Comparison of ENCODE assay signal across 14 cellular contexts in the genomic region with DNA sequence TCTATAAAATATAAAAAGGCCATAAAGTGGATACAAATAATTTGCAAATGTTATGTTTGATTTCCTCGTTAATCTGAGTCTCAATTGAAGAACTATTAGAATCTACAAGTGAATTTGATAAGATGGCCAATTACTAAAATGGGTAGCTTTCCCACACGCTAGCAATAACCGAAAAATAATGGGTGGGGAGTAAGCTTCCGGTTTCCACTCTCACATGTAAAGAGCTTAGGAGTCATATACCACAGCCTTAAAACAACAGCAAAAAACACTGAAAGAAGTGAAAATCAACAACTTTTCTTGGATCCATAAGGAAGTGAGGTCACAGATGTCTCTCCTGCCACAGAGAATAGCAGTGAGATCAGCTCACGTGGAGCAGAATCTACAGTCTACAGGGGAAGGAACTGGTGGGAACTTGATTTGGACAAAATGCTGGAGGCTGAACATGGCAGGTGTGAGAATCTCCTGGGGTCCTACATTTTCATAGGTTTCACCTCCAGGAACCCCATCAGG. TPM values are rescaled to one million over a fixed set of nuclear protein-coding genes. Genes with fewer than 3 reads are reported as not detected.
DNase-seq lines count a peak whose midpoint lies in the region; ATAC-seq and TF ChIP-seq lines count a peak whose summit lies in the region.
"Had no signal": no experiment of that assay in that cellular context is flagged by ENCODE, and none has a peak within 500 bp of the region (broad histone marks: within the 10 kb centered on the region; RNA-seq: fewer than 3 reads in every experiment).

No MANE protein-coding gene starts in this region.

- peaks cover 19% of the 10 kb centered on the region for H3K9me3 Mint-ChIP-seq in activated T-cell treated with anti-CD3 and anti-CD28 coated beads, Interleukin-2, amount 50 U/mL, for 24 hours
- H3K9me3 Mint-ChIP-seq in central memory CD8-positive, alpha-beta T cell, result no peaks in the 10 kb centered on the region

- H2AFZ ChIP-seq in OCI-LY1 (ENCODE audit: low read length), result no peak overlapping the region
- H2AFZ ChIP-seq: GM23248 had no signal

- no peaks in the 10 kb centered on the region for H3K27me3 Mint-ChIP-seq in activated T-cell treated with anti-CD3 and anti-CD28 coated beads, Interleukin-2, amount 50 U/mL, for 24 hours
- no peaks in the 10 kb centered on the region for H3K27me3 Mint-ChIP-seq in central memory CD8-positive, alpha-beta T cell
- H3K27me3 Mint-ChIP-seq: brain had no signal

- H3K9me3 ChIP-seq in OCI-LY1 (ENCODE audit: low read length) (no peaks in the 10 kb centered on the region), gastrocnemius medialis (no peaks in the 10 kb centered on the region)

- no peak for DNase-seq in activated T-cell treated with anti-CD3 and anti-CD28 coated beads, Interleukin-2, amount 50 U/mL, for 24 hours
- no peak for DNase-seq in activated T-cell treated with anti-CD3 and anti-CD28 coated beads, Interleukin-2, amount 50 U/mL, for 1 hour
- no peak for DNase-seq in central memory CD8-positive, alpha-beta T cell (ENCODE audit: low spot score in 2 of 2)
- DNase-seq in gastrocnemius medialis (no peak), mesendoderm (no peak)
- no peak for DNase-seq in activated effector memory CD4-positive, alpha-beta T cell treated with anti-CD3 and anti-CD28 coated beads, Interleukin-2, amount 50 U/mL, for 16 hours
- DNase-seq: DMS79, GM23248, head of caudate nucleus, PC-3, posterior cingulate gyrus had no signal

- H3K79me2 ChIP-seq in OCI-LY1 (ENCODE audit: insufficient read depth, low read length) (no peaks in the 10 kb centered on the region), mesendoderm (ENCODE audit: control insufficient read depth, insufficient read depth, low read length) (peaks cover 7% of the 10 kb centered on the region)

- peaks cover 49% of the 10 kb centered on the region for H3K4me1 Mint-ChIP-seq in activated T-cell treated with anti-CD3 and anti-CD28 coated beads, Interleukin-2, amount 50 U/mL, for 24 hours (ENCODE audit: low read depth)
- H3K4me1 Mint-ChIP-seq in central memory CD8-positive, alpha-beta T cell, result peaks cover 30% of the 10 kb centered on the region

- H2BK5ac ChIP-seq in mesendoderm (ENCODE audit: low read length), result no peak overlapping the region

- H3K4me2 ChIP-seq in OCI-LY1 (ENCODE audit: low read length), result peak overlapping the region; percentile 74
- no peak overlapping the region for H3K4me2 ChIP-seq in mesendoderm (ENCODE audit: low read length)

- no peaks in the 10 kb centered on the region for H3K9me2 ChIP-seq in OCI-LY1 (ENCODE audit: low read depth, low read length)

- H3K27me3 ChIP-seq in OCI-LY1 (ENCODE audit: insufficient read depth, low read length) (no peaks in the 10 kb centered on the region), gastrocnemius medialis (no peaks in the 10 kb centered on the region), mesendoderm (ENCODE audit: insufficient read depth, low read length, poor library complexity) (no peaks in the 10 kb centered on the region)

- H3F3A ChIP-seq in OCI-LY1 (ENCODE audit: insufficient read depth, low read length), result no peaks in the 10 kb centered on the region; the same call in 1 of the 2 replicates

- H3K9ac ChIP-seq in OCI-LY1 (ENCODE audit: low read length), result peak overlapping the region; percentile 44; the same call in 1 of the 2 replicates
- H3K9ac ChIP-seq in mesendoderm (ENCODE audit: low read length), result no peak overlapping the region
- H3K9ac ChIP-seq: GM23248 had no signal

- peaks cover 26% of the 10 kb centered on the region for H3K4me1 ChIP-seq in OCI-LY1 (ENCODE audit: insufficient read depth, low read length, severe bottlenecking)
- peaks cover 14 to 21% of the 10 kb centered on the region in 2 donors for H3K4me1 ChIP-seq in gastrocnemius medialis
- peaks cover 4% of the 10 kb centered on the region for H3K4me1 ChIP-seq in mesendoderm (ENCODE audit: control insufficient read depth, low read depth, low read length)

- no peaks in the 10 kb centered on the region for H4K20me1 ChIP-seq in OCI-LY1 (ENCODE audit: insufficient read depth, low read length)

- intact Hi-C loops in gastrocnemius medialis (cut with DNase I; ENCODE audit: low total_unique reads), result no loop called here

- no peak overlapping the region for H2BK15ac ChIP-seq in mesendoderm (replicated peaks; ENCODE audit: low read depth)

- no peak overlapping the region for H3K56ac ChIP-seq in mesendoderm (ENCODE audit: low read length)

- H2BK120ac ChIP-seq in mesendoderm (ENCODE audit: low read depth, low read length), result no peak overlapping the region

- H3K27ac ChIP-seq in OCI-LY1 (ENCODE audit: low read depth, low read length, poor library complexity, severe bottlenecking), result peak overlapping the region; percentile 66
- peak overlapping the region in 3 of 4 donors; percentile 74 to 75 (median 74) for H3K27ac ChIP-seq in gastrocnemius medialis
- H3K27ac ChIP-seq in mesendoderm (ENCODE audit: low read depth, low read length), result no peak overlapping the region
- H3K27ac ChIP-seq: GM23248 had no signal

- peaks cover 26% of the 10 kb centered on the region for H3K36me3 ChIP-seq in OCI-LY1 (ENCODE audit: insufficient read depth, low read length)
- no peaks in the 10 kb centered on the region for H3K36me3 ChIP-seq in gastrocnemius medialis
- no peaks in the 10 kb centered on the region for H3K36me3 ChIP-seq in mesendoderm (ENCODE audit: control insufficient read depth, insufficient read depth, low read length)

- in situ Hi-C loops in gastrocnemius medialis (cut with MboI; ENCODE audit: low sequenced_read_pairs in 4 of 4), result no loop called here

- H3K4me3 Mint-ChIP-seq in activated T-cell treated with anti-CD3 and anti-CD28 coated beads, Interleukin-2, amount 50 U/mL, for 24 hours, result peak overlapping the region; percentile 71
- peak overlapping the region; percentile 80 for H3K4me3 Mint-ChIP-seq in central memory CD8-positive, alpha-beta T cell
- H3K4me3 Mint-ChIP-seq: brain had no signal

- H3K4me3 ChIP-seq in OCI-LY1 (ENCODE audit: low read depth, low read length, poor library complexity, severe bottlenecking) (peak overlapping the region; percentile 49), gastrocnemius medialis (peak overlapping the region in 2 of 4 donors; percentile 48 to 50), mesendoderm (ENCODE audit: low read length) (no peak overlapping the region)
- H3K4me3 ChIP-seq: GM23248 had no signal

- TF ChIP-seq POLR2A in gastrocnemius medialis (IDR thresholded peaks at IDR 0.05), result no peak

- peak overlapping the region; percentile 93 for H3K27ac Mint-ChIP-seq in activated T-cell treated with anti-CD3 and anti-CD28 coated beads, Interleukin-2, amount 50 U/mL, for 24 hours
- H3K27ac Mint-ChIP-seq in central memory CD8-positive, alpha-beta T cell (ENCODE audit: low read depth), result no peak overlapping the region

- peaks cover 57% of the 10 kb centered on the region for H3K36me3 Mint-ChIP-seq in activated T-cell treated with anti-CD3 and anti-CD28 coated beads, Interleukin-2, amount 50 U/mL, for 24 hours (ENCODE audit: low read depth)
- peaks cover 2% of the 10 kb centered on the region for H3K36me3 Mint-ChIP-seq in central memory CD8-positive, alpha-beta T cell (ENCODE audit: insufficient read depth)

- TF ChIP-seq CTCF in OCI-LY1 (IDR thresholded peaks at IDR 0.05; ENCODE audit: low read length), result no peak
- TF ChIP-seq CTCF in gastrocnemius medialis (IDR thresholded peaks at IDR 0.05 in 4 of 5, conservative IDR thresholded peaks at IDR 0.05 in 1 of 5), result no peak

- H4K5ac ChIP-seq in mesendoderm (ENCODE audit: low read length), result no peak overlapping the region

- H2AK5ac ChIP-seq in mesendoderm (ENCODE audit: low read length), result no peak overlapping the region

- no peak overlapping the region for H3K4ac ChIP-seq in mesendoderm (ENCODE audit: low read depth, low read length)

- H3K23ac ChIP-seq in mesendoderm (ENCODE audit: low read length), result no peak overlapping the region

- no peak overlapping the region for H4K8ac ChIP-seq in mesendoderm (ENCODE audit: low read depth, low read length)

- peaks cover 20% of the 10 kb centered on the region for H3K79me1 ChIP-seq in mesendoderm (ENCODE audit: low read length)

- ATAC-seq in central memory CD8-positive, alpha-beta T cell (replicated peaks; ENCODE audit: extremely low read depth, poor library complexity, severe bottlenecking), result no peak
- ATAC-seq in gastrocnemius medialis (no peak), GM21526 (IDR thresholded peaks at IDR 0.05; ENCODE audit: low FRiP score, unreplicated experiment) (no peak)

- no CpG with 5 or more reads among the region's 5 CpGs for WGBS in mesendoderm (ENCODE audit: extremely low coverage, insufficient coverage, low lambda C conversion rate)

- no peak overlapping the region for H3K18ac ChIP-seq in mesendoderm (ENCODE audit: low read length)

RNA-seq across cellular contexts. Expression of gene THAP4, which starts 18.6 kb away (rescaled TPM):
- total RNA-seq in gastrocnemius medialis, result 10 to 100 TPM; 71.3 to 83.3 (median 79.9) TPM
- polyA plus RNA-seq in mesendoderm (2013, experiment 1 of 2), result 74.2 TPM
- 76.2 TPM for polyA plus RNA-seq in mesendoderm (2013, experiment 2 of 2)

RNA-seq across cellular contexts. Expression of gene ATG4B, which starts 19.1 kb away (rescaled TPM):
- 10 to 100 TPM; 32.0 to 57.5 (median 49.8) TPM for total RNA-seq in gastrocnemius medialis
- polyA plus RNA-seq in mesendoderm (2013, experiment 1 of 2), result 52.9 TPM
- polyA plus RNA-seq in mesendoderm (2013, experiment 2 of 2), result 53.9 TPM

RNA-seq across cellular contexts. Expression of gene BOK, which starts 59.8 kb away (rescaled TPM):
- total RNA-seq in gastrocnemius medialis, result 1 to 10 TPM in 3 of 4 donors, under 1 TPM in 1; 0.92 to 4.7 (median 2.3) TPM
- polyA plus RNA-seq in mesendoderm (2013, experiment 1 of 2), result 30.7 TPM
- polyA plus RNA-seq in mesendoderm (2013, experiment 2 of 2), result 31.0 TPM
